ENCODE assay signal across 8 cellular contexts in genomic region chr1:2411801-2412394, GRCh38. TPM values are rescaled to one million over a fixed set of nuclear protein-coding genes. Genes with fewer than 3 reads are reported as not detected.
DNase-seq lines count a peak whose midpoint lies in the region; ATAC-seq and TF ChIP-seq lines count a peak whose summit lies in the region.

No MANE protein-coding gene starts in this region.

- TF ChIP-seq CTCF in GM12864 (IDR thresholded peaks at IDR 0.05; ENCODE audit: low read depth, low read length, missing control alignments) (no peak), adrenal gland (IDR thresholded peaks at IDR 0.05) (no peak), suprapubic skin (IDR thresholded peaks at IDR 0.05) (no peak)

- DNase-seq in GM12864 (ENCODE audit: low read depth) (no peak), HT-29 (ENCODE audit: low spot score) (peak; percentile 21), adrenal gland (peak in 3 of 7 donors; percentile 50 to 64 (median 52)), suprapubic skin (ENCODE audit: low spot score in 2 of 2) (peak in 1 of 2 donors; percentile 81), NCI-H526 (lab: John Stamatoyannopoulos, UW) (no peak), hippocampal formation (lab: John Stamatoyannopoulos, UW) (no peak)

- H3K27ac ChIP-seq in adrenal gland, result peak overlapping the region in 4 of 5 donors; percentile 71 to 94 (median 76)
- peak overlapping the region; percentile 84 for H3K27ac ChIP-seq in layer of hippocampus (ENCODE audit: low read depth, low read length)
- H3K27ac ChIP-seq in suprapubic skin, result peak overlapping the region; percentile 88

- peaks cover 0 to 12% of the 10 kb centered on the region in 2 donors for H3K36me3 ChIP-seq in adrenal gland (replicated peaks in 1 of 2)
- H3K36me3 ChIP-seq in suprapubic skin, result peaks cover 32% of the 10 kb centered on the region

- H3K9me3 ChIP-seq in adrenal gland (replicated peaks in 1 of 3) (no peaks in the 10 kb centered on the region), suprapubic skin (no peaks in the 10 kb centered on the region)

- H3K27me3 ChIP-seq in adrenal gland (peaks cover 7% of the 10 kb centered on the region), layer of hippocampus (ENCODE audit: control insufficient read depth, insufficient read depth, low read length) (no peaks in the 10 kb centered on the region), suprapubic skin (peaks cover 10% of the 10 kb centered on the region)

- peak overlapping the region; percentile 90 for H3K4me3 ChIP-seq in GM12864 (ENCODE audit: low read depth, low read length)
- H3K4me3 ChIP-seq in adrenal gland, result peak overlapping the region; percentile 47 to 98 (median 71)
- H3K4me3 ChIP-seq in suprapubic skin, result peak overlapping the region; percentile 85

- WGBS in adrenal gland, 4 donors, result 0 to 8% (median 4%) methylated on average over 2 to 38 of the region's 38 CpGs
- 0% methylated on average over 17 of the region's 38 CpGs for WGBS in suprapubic skin

- intact Hi-C loops in adrenal gland (cut with DNase I), result loop anchor here (5.0 to 10.0 kb wide), 2 partner anchors 135 to 233 kb away; no protein-coding TSS in a partner anchor

- peak; percentile 17 for ATAC-seq in GM21526 (IDR thresholded peaks at IDR 0.05; ENCODE audit: low FRiP score, unreplicated experiment)

- TF ChIP-seq EP300 in suprapubic skin (IDR thresholded peaks at IDR 0.05), result no peak

- H3K4me1 ChIP-seq in adrenal gland (replicated peaks in 1 of 2) (peaks cover 24 to 49% of the 10 kb centered on the region in 2 donors), suprapubic skin (peaks cover 42% of the 10 kb centered on the region)

- TF ChIP-seq POLR2A in adrenal gland (IDR thresholded peaks at IDR 0.05), result no peak
- no peak for TF ChIP-seq POLR2A in suprapubic skin (IDR thresholded peaks at IDR 0.05)

RNA-seq across cellular contexts. Expression of gene PEX10, which starts 0.5 kb away (rescaled TPM):
- 72.2 and 76.7 TPM in 2 replicates for total RNA-seq in HT-29 (2014; rRNA removed; shearing (Covaris generic))
- total RNA-seq in adrenal gland (10 to 100 TPM; 32.4 to 81.5 (median 44.4) TPM), suprapubic skin (10 to 100 TPM; 16.2 to 39.2 (median 27.3) TPM)
- polyA plus RNA-seq in adrenal gland, result 10 to 100 TPM; 25.3 to 53.8 (median 43.8) TPM

RNA-seq across cellular contexts. Expression of gene RER1, which starts 20.3 kb away (rescaled TPM):
- total RNA-seq in HT-29 (2014; rRNA removed; shearing (Covaris generic)), result 60.1 and 66.2 TPM in 2 replicates
- total RNA-seq in adrenal gland (100 to 1,000 TPM; 106 to 268 (median 179) TPM), suprapubic skin (10 to 100 TPM; 56.9 to 86.5 (median 81.4) TPM)
- polyA plus RNA-seq in adrenal gland, result 100 to 1,000 TPM; 149 to 345 (median 150) TPM

RNA-seq across cellular contexts. Expression of gene MORN1, which starts 20.5 kb away (rescaled TPM):
- total RNA-seq in HT-29 (2014; rRNA removed; shearing (Covaris generic)), result 19.3 and 23.6 TPM in 2 replicates
- 10 to 100 TPM in 3 of 8 donors, 1 to 10 TPM in 5; 5.6 to 14.1 (median 9.1) TPM for total RNA-seq in adrenal gland
- 10 to 100 TPM in 1 of 3 donors, 1 to 10 TPM in 2; 1.8 to 12.1 (median 5.9) TPM for polyA plus RNA-seq in adrenal gland
- 10 to 100 TPM in 2 of 4 donors, 1 to 10 TPM in 2; 5.7 to 13.4 (median 8.5) TPM for total RNA-seq in suprapubic skin
